Comparison of ENCODE assay signal across 1 cellular context in genomic region chr12:111066744-111067437, GRCh38.
TF ChIP-seq lines count a peak whose summit lies in the region.

No MANE protein-coding gene starts in this region.

TF ChIP-seq in H1, 55 proteins besides CTCF, POLR2A, EP300 and RAD21:
- TF ChIP-seq CBX5 (IDR thresholded peaks at IDR 0.05; ENCODE audit: low read depth, low read length): no peak
- no peak for TF ChIP-seq PHF8 (conservative IDR thresholded peaks at IDR 0.05; ENCODE audit: low read depth, low read length)
- no peak for TF ChIP-seq ZNF274 (IDR thresholded peaks at IDR 0.05; ENCODE audit: borderline replicate concordance, extremely low read depth, low read length)
- no peak for TF ChIP-seq SP2 (IDR thresholded peaks at IDR 0.05; ENCODE audit: low read length)
- TF ChIP-seq SP1 (IDR thresholded peaks at IDR 0.05; ENCODE audit: low read depth, low read length): peak; percentile 66; the same call in 1 of the 2 replicates
- no peak for TF ChIP-seq KDM4A (IDR thresholded peaks at IDR 0.05; ENCODE audit: low read depth, low read length, severe bottlenecking)
- TF ChIP-seq JUN (IDR thresholded peaks at IDR 0.05; ENCODE audit: low read depth, low read length): no peak
- no peak for TF ChIP-seq KDM1A (IDR thresholded peaks at IDR 0.05; ENCODE audit: borderline replicate concordance, low read length)
- TF ChIP-seq USF2 (IDR thresholded peaks at IDR 0.05; ENCODE audit: low read length): peak; percentile 74
- TF ChIP-seq FOSL1 (IDR thresholded peaks at IDR 0.05; ENCODE audit: insufficient read depth, low read depth, low read length): no peak
- no peak for TF ChIP-seq SP4 (IDR thresholded peaks at IDR 0.05; ENCODE audit: low read length)
- no peak for TF ChIP-seq SIRT6 (IDR thresholded peaks at IDR 0.05; ENCODE audit: low read length)
- TF ChIP-seq CHD2 (IDR thresholded peaks at IDR 0.05; ENCODE audit: low read length): 0 out of 2 replicates have a peak, but pooled peaks have one; percentile 36
- TF ChIP-seq E2F6 (IDR thresholded peaks at IDR 0.05): no peak
- no peak for TF ChIP-seq ATF2 (IDR thresholded peaks at IDR 0.05; ENCODE audit: low read length)
- TF ChIP-seq GABPA (IDR thresholded peaks at IDR 0.05; ENCODE audit: borderline replicate concordance, insufficient read depth, low read length): no peak
- TF ChIP-seq HDAC2 (IDR thresholded peaks at IDR 0.05; ENCODE audit: borderline replicate concordance in 1 of 2, low read depth in 2 of 2, low read length in 2 of 2): no peak
- TF ChIP-seq JUND (IDR thresholded peaks at IDR 0.05; ENCODE audit: low read length): no peak
